Comparison of ENCODE assay signal across 10 cellular contexts in the genomic region with DNA sequence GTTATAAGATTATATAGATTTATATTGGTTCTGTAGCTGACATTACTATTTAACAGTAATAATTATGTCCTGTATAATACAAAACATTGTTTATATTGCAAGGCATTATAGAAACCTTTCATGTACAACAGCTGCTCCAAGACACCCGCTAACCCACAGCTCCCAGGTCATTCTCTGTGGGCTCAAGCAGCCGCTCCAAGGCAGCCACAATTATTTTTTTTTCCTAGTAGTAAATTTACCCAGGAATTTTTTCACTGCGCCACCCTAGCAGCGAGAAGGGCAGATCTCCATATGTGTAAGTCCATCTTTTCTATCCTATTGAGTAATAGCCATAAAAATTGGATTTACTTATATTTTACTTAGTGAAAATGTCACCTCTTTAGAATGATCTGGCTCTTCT.
"Had no signal": no experiment of that assay in that cellular context is flagged by ENCODE, and none has a peak within 500 bp of the region (broad histone marks: within the 10 kb centered on the region; RNA-seq: fewer than 3 reads in every experiment).

No MANE protein-coding gene starts in this region.

- H3K4me3 Mint-ChIP-seq: GM23338, H9, HFFc6, IgD-negative memory B cell had no signal

- H3K27me3 Mint-ChIP-seq: IgD-negative memory B cell had no signal

- H3K27ac Mint-ChIP-seq: GM23338, H9, HFFc6, IgD-negative memory B cell had no signal

- H3K4me3 ChIP-seq: GM23338 had no signal

- ATAC-seq: GM23338, HepG2 had no signal

- DNase-seq: H9, HCEC 1CT, HFFc6, KG1 had no signal

- H3K27ac ChIP-seq: HL-60 had no signal

- H3K9me3 Mint-ChIP-seq: GM23338, H9, HFFc6, IgD-negative memory B cell had no signal

- H2AFZ ChIP-seq: GM23338 had no signal

- H3K4me2 ChIP-seq: GM23338 had no signal

- H3K4me1 Mint-ChIP-seq: GM23338, H9 had no signal

- FAIRE-seq: H1, H54, HepG2 had no signal
